28 cellular contexts compared by ENCODE assay signal in genomic region chr3:37601832-37602231, GRCh38.
DNase-seq lines count a peak whose midpoint lies in the region; FAIRE-seq and TF ChIP-seq lines count a peak whose summit lies in the region.
"Had no signal": no experiment of that assay in that cellular context is flagged by ENCODE, and none has a peak within 500 bp of the region (broad histone marks: within the 10 kb centered on the region; RNA-seq: fewer than 3 reads in every experiment).

No MANE protein-coding gene starts in this region.

- no peak overlapping the region for H3K27ac ChIP-seq in substantia nigra (ENCODE audit: low read depth, low read length, poor library complexity, severe bottlenecking)
- H3K27ac ChIP-seq: 22Rv1, body of pancreas, gastrocnemius medialis, HL-60, neutrophil, SK-N-MC, spleen had no signal

- intact Hi-C loops in posterior cingulate gyrus (cut with DNase I): no loop called here

- no peak for FAIRE-seq in GM12892 (lab: Jason Lieb, UNC)
- FAIRE-seq: GM12878 had no signal

- DNase-seq in NCI-H2029 (lab: John Stamatoyannopoulos, UW) (peak; percentile 40), NCI-H2029 treated with DMSO at 0.1 percent for 48 hours (lab: John Stamatoyannopoulos, UW) (no peak), NCI-H2171 (lab: John Stamatoyannopoulos, UW) (peak; percentile 5), cardiac fibroblast (ENCODE audit: low read depth in 2 of 2) (peak; percentile 4 to 43), retinal pigment epithelial cell (ENCODE audit: low read depth) (peak; percentile 27), GM12892 (ENCODE audit: insufficient read length) (no peak), substantia nigra (lab: John Stamatoyannopoulos, UW) (no peak), posterior cingulate gyrus (no peak)
- DNase-seq: activated CD4-positive, alpha-beta T cell treated with anti-CD3 and anti-CD28 coated beads, Interleukin-2, amount 50 U/mL, for 4 hours; activated CD8-positive, alpha-beta memory T cell treated with anti-CD3 and anti-CD28 coated beads, Interleukin-2, amount 50 U/mL, for 48 hours; activated naive CD8-positive, alpha-beta T cell treated with anti-CD3 and anti-CD28 coated beads for 36 hours; body of pancreas; CD8-positive, alpha-beta memory T cell; DMS79 treated with DMSO at 0.1 percent for 48 hours; effector CD8-positive, alpha-beta T cell; gastrocnemius medialis; hypothalamus; islet precursor cell; NCI-H1694; spleen; stimulated activated CD4-positive, alpha-beta T cell treated with anti-CD3 and anti-CD28 coated beads, Interleukin-4, amount 100 ng/mL, for 24 hours; trophoblast cell had no signal

- no peak overlapping the region for H3K4me3 ChIP-seq in cardiac fibroblast (replicated peaks in 1 of 2; ENCODE audit: low read depth in 2 of 2, low read length in 2 of 2)
- H3K4me3 ChIP-seq in retinal pigment epithelial cell (ENCODE audit: low read length): no peak overlapping the region
- H3K4me3 ChIP-seq: body of pancreas, gastrocnemius medialis, GM12878, lung, SK-N-MC, spleen had no signal

- no peak for TF ChIP-seq POLR2A in GM12892 (IDR thresholded peaks at IDR 0.05; ENCODE audit: low read depth, low read length)

- TF ChIP-seq CTCF in cardiac fibroblast (IDR thresholded peaks at IDR 0.05; ENCODE audit: low read depth, low read length) (no peak), retinal pigment epithelial cell (conservative IDR thresholded peaks at IDR 0.05; ENCODE audit: low read depth, low read length) (no peak)

Comparison
In these comparisons a context has a peak if more than half of its experiments do, and no peak if none do; other contexts are left out.
1. DNase-seq: peak in NCI-H2029 (single experiment), NCI-H2171 (single experiment), cardiac fibroblast (2 of 2) and retinal pigment epithelial cell (single experiment); none in NCI-H2029 treated with DMSO at 0.1 percent for 48 hours (single experiment), GM12892 (single experiment), substantia nigra (0 of 49) and posterior cingulate gyrus (0 of 10).